ENCODE assay signal across 8 cellular contexts in genomic region chr17:74454197-74455024, GRCh38. TPM values are rescaled to one million over a fixed set of nuclear protein-coding genes. Genes with fewer than 3 reads are reported as not detected.
DNase-seq lines count a peak whose midpoint lies in the region; ATAC-seq and TF ChIP-seq lines count a peak whose summit lies in the region.

No MANE protein-coding gene starts in this region.

- peak overlapping the region; percentile 57 for H3K9ac ChIP-seq in iPS-18a (ENCODE audit: low read length)

- peaks cover 21% of the 10 kb centered on the region for H3K27me3 ChIP-seq in iPS-18a (ENCODE audit: control insufficient read depth, insufficient read depth, low read length)

- in situ Hi-C loops in astrocyte of the spinal cord (cut with HindIII; ENCODE audit: low sequenced_read_pairs) = no loop called here

- intact Hi-C loops in sciatic nerve (cut with DNase I) = loop anchor here (5.0 kb wide), 2 partner anchors 72 to 152 kb away; no protein-coding TSS in a partner anchor

- no peak for TF ChIP-seq CTCF in astrocyte of the spinal cord (IDR thresholded peaks at IDR 0.05; ENCODE audit: low read depth, low read length)

- H3K4me3 ChIP-seq in astrocyte of the spinal cord (ENCODE audit: low read depth, low read length) = peak overlapping the region; percentile 22
- H3K4me3 ChIP-seq in iPS-18a (ENCODE audit: low read length) = peak overlapping the region; percentile 59

- H3K36me3 ChIP-seq in iPS-18a (ENCODE audit: control insufficient read depth, low read depth, low read length) = no peaks in the 10 kb centered on the region

- ATAC-seq in HG02852 (IDR thresholded peaks at IDR 0.05; ENCODE audit: unreplicated experiment) = peak; percentile 39
- ATAC-seq in sciatic nerve = peak; percentile 94

- peaks cover 42% of the 10 kb centered on the region for H3K4me1 ChIP-seq in iPS-18a (ENCODE audit: control insufficient read depth, low read depth, low read length)

- peak; percentile 43 to 76 for DNase-seq in stimulated activated CD4-positive, alpha-beta T cell treated with anti-CD3 and anti-CD28 coated beads, Interleukin-12 subunit alpha, Interleukin-12 subunit beta, amount 100 ng/mL, for 24 hours (ENCODE audit: low read depth in 2 of 2)
- no peak for DNase-seq in stimulated activated CD4-positive, alpha-beta T cell treated with anti-CD3 and anti-CD28 coated beads, Interleukin-2, amount 100 ng/mL, for 48 hours
- DNase-seq in NCI-H2227 treated with DMSO at 0.1 percent for 48 hours (lab: John Stamatoyannopoulos, UW) (peak; percentile 91), astrocyte of the spinal cord (ENCODE audit: low read depth, low spot score) (no peak), sciatic nerve (ENCODE audit: low spot score) (peak; percentile 94), OCI-M1 (lab: John Stamatoyannopoulos, UW) (no peak)

- peak overlapping the region; percentile 31 for H3K27ac ChIP-seq in iPS-18a (ENCODE audit: low read length)

- H3K9me3 ChIP-seq in iPS-18a (ENCODE audit: control insufficient read depth, low read depth, low read length) = no peaks in the 10 kb centered on the region

RNA-seq across cellular contexts. Expression of gene CD300A, which starts 12.0 kb away (rescaled TPM):
- 13.0 TPM for total RNA-seq in sciatic nerve

RNA-seq across cellular contexts. Expression of gene GPRC5C, which starts 22.5 kb away (rescaled TPM):
- total RNA-seq in sciatic nerve = 62.9 TPM

Comparison
In these comparisons a context has a peak if more than half of its experiments do, and no peak if none do; other contexts are left out.
1. DNase-seq: peak in stimulated activated CD4-positive, alpha-beta T cell treated with anti-CD3 and anti-CD28 coated beads, Interleukin-12 subunit alpha, Interleukin-12 subunit beta, amount 100 ng/mL, for 24 hours (2 of 2), NCI-H2227 treated with DMSO at 0.1 percent for 48 hours (single experiment) and sciatic nerve (single experiment); none in stimulated activated CD4-positive, alpha-beta T cell treated with anti-CD3 and anti-CD28 coated beads, Interleukin-2, amount 100 ng/mL, for 48 hours (0 of 2), astrocyte of the spinal cord (single experiment) and OCI-M1 (single experiment).